ENCODE assay signal across 17 cellular contexts in the genomic region with DNA sequence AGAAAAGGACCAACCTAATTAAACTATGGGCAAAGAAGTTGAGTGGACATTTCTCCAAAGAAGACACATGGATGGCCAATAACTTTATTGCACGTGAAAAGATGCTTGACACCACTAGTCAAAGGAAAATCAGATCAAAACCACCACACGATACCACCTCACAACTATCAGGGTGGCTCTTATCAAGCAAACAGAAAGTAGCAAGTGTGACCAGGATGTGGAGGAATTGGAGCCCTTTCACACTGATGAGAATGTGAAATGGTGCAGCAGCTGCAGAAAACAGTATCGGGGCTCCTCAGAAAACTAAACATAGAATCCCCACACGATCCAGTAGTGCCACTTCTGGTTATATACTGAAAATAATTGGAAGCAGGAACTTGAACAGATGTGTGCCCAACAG.
DNase-seq lines count a peak whose midpoint lies in the region; TF ChIP-seq lines count a peak whose summit lies in the region.
"Had no signal": no experiment of that assay in that cellular context is flagged by ENCODE, and none has a peak within 500 bp of the region (broad histone marks: within the 10 kb centered on the region; RNA-seq: fewer than 3 reads in every experiment).

No MANE protein-coding gene starts in this region.

- H3K4me1 ChIP-seq in esophagus squamous epithelium: no peaks in the 10 kb centered on the region
- H3K4me1 ChIP-seq: A549, Caco-2 had no signal

- DNase-seq in activated CD4-positive, alpha-beta T cell treated with anti-CD3 and anti-CD28 coated beads, Interleukin-2, amount 10 ng/mL, durations not matched to agents 24 days and 14 days: peak; percentile 25
- DNase-seq in activated CD4-positive, alpha-beta T cell treated with anti-CD3 and anti-CD28 coated beads for 48 hours: no peak
- DNase-seq in Jurkat, Clone E6-1 (ENCODE audit: low read depth, low spot score): peak; percentile 11
- peak; percentile 21 to 44 (median 28) for DNase-seq in immature natural killer cell
- no peak for DNase-seq in esophagus squamous epithelium (lab: John Stamatoyannopoulos, UW)
- DNase-seq: AML-193; Caco-2; Calu3; CD4-positive, alpha-beta T cell; CD8-positive, alpha-beta T cell; DMS79 treated with DMSO at 0.1 percent for 48 hours; GF-D8 had no signal

- no peak overlapping the region for H3K4me3 ChIP-seq in Jurkat, Clone E6-1 (ENCODE audit: low read length)
- no peak overlapping the region for H3K4me3 ChIP-seq in esophagus squamous epithelium
- H3K4me3 ChIP-seq: A549; BLaER1 treated with 17β-estradiol and CSF1 and Interleukin-3, amounts not matched to agents 10 nM and 100 nM had no signal

- H3K27me3 Mint-ChIP-seq in activated CD4-positive, alpha-beta T cell treated with anti-CD3 and anti-CD28 coated beads, Interleukin-2, amount 10 ng/mL, durations not matched to agents 24 days and 14 days: peaks cover 14% of the 10 kb centered on the region
- H3K27me3 Mint-ChIP-seq in immature natural killer cell (ENCODE audit: low read depth in 3 of 3): peaks cover 6 to 11% (median 10%) of the 10 kb centered on the region in 3 donors

- H3K4me1 Mint-ChIP-seq in activated CD4-positive, alpha-beta T cell treated with anti-CD3 and anti-CD28 coated beads, Interleukin-2, amount 10 ng/mL, durations not matched to agents 24 days and 14 days: no peaks in the 10 kb centered on the region
- H3K4me1 Mint-ChIP-seq in immature natural killer cell: peaks cover 14% of the 10 kb centered on the region in 2 donors
- H3K4me1 Mint-ChIP-seq: B cell had no signal

- no peak overlapping the region for H3K4me3 Mint-ChIP-seq in activated CD4-positive, alpha-beta T cell treated with anti-CD3 and anti-CD28 coated beads, Interleukin-2, amount 10 ng/mL, durations not matched to agents 24 days and 14 days
- peak overlapping the region in 4 of 5 donors; percentile 26 to 66 (median 31) for H3K4me3 Mint-ChIP-seq in immature natural killer cell
- H3K4me3 Mint-ChIP-seq: B cell; CD4-positive, alpha-beta T cell; CD8-positive, alpha-beta T cell had no signal

- no peaks in the 10 kb centered on the region for H3K36me3 Mint-ChIP-seq in activated CD4-positive, alpha-beta T cell treated with anti-CD3 and anti-CD28 coated beads, Interleukin-2, amount 10 ng/mL, durations not matched to agents 24 days and 14 days (ENCODE audit: low read depth)
- peaks cover 3 to 5% (median 5%) of the 10 kb centered on the region in 3 donors for H3K36me3 Mint-ChIP-seq in immature natural killer cell
- H3K36me3 Mint-ChIP-seq: CD8-positive, alpha-beta T cell had no signal

- H3K9me3 Mint-ChIP-seq in activated CD4-positive, alpha-beta T cell treated with anti-CD3 and anti-CD28 coated beads, Interleukin-2, amount 10 ng/mL, durations not matched to agents 24 days and 14 days: peaks cover 6% of the 10 kb centered on the region
- peaks cover 0 to 5% (median 1%) of the 10 kb centered on the region in 6 donors for H3K9me3 Mint-ChIP-seq in immature natural killer cell

- peaks cover 0 to 24% (median 0%) of the 10 kb centered on the region in 4 donors for H3K27me3 ChIP-seq in esophagus squamous epithelium
- H3K27me3 ChIP-seq: BLaER1 treated with 17β-estradiol and CSF1 and Interleukin-3, amounts not matched to agents 10 nM and 100 nM had no signal

- no peaks in the 10 kb centered on the region for H3K36me3 ChIP-seq in esophagus squamous epithelium

- no peak overlapping the region for H3K27ac Mint-ChIP-seq in activated CD4-positive, alpha-beta T cell treated with anti-CD3 and anti-CD28 coated beads, Interleukin-2, amount 10 ng/mL, durations not matched to agents 24 days and 14 days
- no peak overlapping the region for H3K27ac Mint-ChIP-seq in immature natural killer cell
- H3K27ac Mint-ChIP-seq: B cell; CD4-positive, alpha-beta T cell; CD8-positive, alpha-beta T cell had no signal

- no peak for TF ChIP-seq POLR2A in esophagus squamous epithelium (IDR thresholded peaks at IDR 0.05)

- no peak for TF ChIP-seq CTCF in esophagus squamous epithelium (IDR thresholded peaks at IDR 0.05)

- 67 to 85% methylated on average over 4 of the region's 4 CpGs for WGBS in esophagus squamous epithelium, 2 donors

- intact Hi-C loops in activated CD4-positive, alpha-beta T cell treated with anti-CD3 and anti-CD28 coated beads, Interleukin-2, amount 10 ng/mL, durations not matched to agents 24 days and 14 days (cut with micrococcal nuclease): no loop called here
- intact Hi-C loops in esophagus squamous epithelium (cut with DNase I): no loop called here

- H3K27ac ChIP-seq in esophagus squamous epithelium: no peak overlapping the region
- H3K27ac ChIP-seq: 22Rv1; A549; BLaER1 treated with 17β-estradiol and CSF1 and Interleukin-3, amounts not matched to agents 10 nM and 100 nM; C4-2B had no signal

- H3K9me3 ChIP-seq in esophagus squamous epithelium: no peaks in the 10 kb centered on the region

Comparison
In these comparisons a context has a peak if more than half of its experiments do, and no peak if none do; other contexts are left out.
1. DNase-seq: peak in activated CD4-positive, alpha-beta T cell treated with anti-CD3 and anti-CD28 coated beads, Interleukin-2, amount 10 ng/mL, durations not matched to agents 24 days and 14 days (single experiment), Jurkat, Clone E6-1 (single experiment) and immature natural killer cell (3 of 3); none in activated CD4-positive, alpha-beta T cell treated with anti-CD3 and anti-CD28 coated beads for 48 hours (single experiment) and esophagus squamous epithelium (single experiment).